ENCODE assay signal across 21 cellular contexts in genomic region chr1:1490633-1491230, GRCh38. TPM values are rescaled to one million over a fixed set of nuclear protein-coding genes. Genes with fewer than 3 reads are reported as not detected.
A peak's percentile ranks its signal among the peaks of the same experiment; 100 is the strongest.
DNase-seq lines count a peak whose midpoint lies in the region; ATAC-seq, FAIRE-seq and TF ChIP-seq lines count a peak whose summit lies in the region.
"Had no signal": no experiment of that assay in that cellular context is flagged by ENCODE, and none has a peak within 500 bp of the region (broad histone marks: within the 10 kb centered on the region; RNA-seq: fewer than 3 reads in every experiment).

No MANE protein-coding gene starts in this region.

- no peaks in the 10 kb centered on the region for H3K9me1 ChIP-seq in K562 (ENCODE audit: control insufficient read depth, insufficient read depth, low read length)

- TF ChIP-seq CTCF in GM13977 (IDR thresholded peaks at IDR 0.05; ENCODE audit: extremely low read depth, insufficient read depth, missing control alignments) (no peak), K562 (IDR thresholded peaks at IDR 0.05 in 2 of 3, conservative IDR thresholded peaks at IDR 0.05 in 1 of 3; ENCODE audit: insufficient read depth in 2 of 3, low read depth in 1 of 3, low read length in 3 of 3) (no peak), kidney (IDR thresholded peaks at IDR 0.05; ENCODE audit: borderline replicate concordance, extremely low read depth, insufficient read depth) (no peak), dorsolateral prefrontal cortex (IDR thresholded peaks at IDR 0.05 in 54 of 56, conservative IDR thresholded peaks at IDR 0.05 in 2 of 56; ENCODE audit: low read depth in 1 of 56, partially characterized antibody in 56 of 56) (no peak)

- CTCF ChIA-PET in K562 (lab: Yijun Ruan, JAX; ENCODE audit: low intra/inter-chr PET ratio), result no interaction called here

- H3K4me2 ChIP-seq in K562 (ENCODE audit: insufficient read depth, low read length), result no peak overlapping the region
- H3K4me2 ChIP-seq: BLaER1 had no signal

- no peak for TF ChIP-seq POLR2A in K562 (conservative IDR thresholded peaks at IDR 0.05)

- H3K9me3 ChIP-seq in K562 (replicated peaks; ENCODE audit: control insufficient read depth, insufficient read depth, low read depth, low read length), result peaks cover 16% of the 10 kb centered on the region
- no peaks in the 10 kb centered on the region for H3K9me3 ChIP-seq in kidney (ENCODE audit: control insufficient read depth in 1 of 2, low read length in 2 of 2)
- H3K9me3 ChIP-seq: Caco-2 had no signal

- H3K27ac ChIP-seq in K562 (ENCODE audit: extremely low read depth, low read depth, low read length) (no peak overlapping the region), kidney (ENCODE audit: low read depth in 2 of 2, low read length in 2 of 2) (no peak overlapping the region), dorsolateral prefrontal cortex (no peak overlapping the region)
- H3K27ac ChIP-seq: BLaER1, C4-2B, GM23248 had no signal

- TF ChIP-seq RAD21 in K562 (CRISPR knock-in tag; conservative IDR thresholded peaks at IDR 0.05 in 1 of 2, IDR thresholded peaks at IDR 0.05 in 1 of 2), result no peak

- H3K79me2 ChIP-seq in K562 (ENCODE audit: control insufficient read depth, insufficient read depth, low read length), result no peaks in the 10 kb centered on the region

- H3K27me3 ChIP-seq in K562 (ENCODE audit: control insufficient read depth in 2 of 2, insufficient read depth in 2 of 2, low read length in 2 of 2), result no peaks in the 10 kb centered on the region
- H3K27me3 ChIP-seq in dorsolateral prefrontal cortex, result no peaks in the 10 kb centered on the region
- H3K27me3 ChIP-seq: BLaER1 had no signal

- H3K4me1 ChIP-seq in K562 (replicated peaks in 1 of 2; ENCODE audit: control insufficient read depth in 2 of 2, insufficient read depth in 2 of 2, low read length in 2 of 2) (peaks cover 0 to 4% of the 10 kb centered on the region in 2 experiments; a peak in 1 of 5 replicates), kidney (ENCODE audit: control insufficient read depth in 1 of 2, insufficient read depth in 1 of 2, low read depth in 1 of 2, low read length in 2 of 2) (no peaks in the 10 kb centered on the region)
- H3K4me1 ChIP-seq: BLaER1, Caco-2 had no signal

- H3K36me3 ChIP-seq in K562 (ENCODE audit: control insufficient read depth, insufficient read depth, low read length) (peaks cover 91% of the 10 kb centered on the region; the same call in 2 of the 3 replicates), kidney (ENCODE audit: control insufficient read depth in 1 of 2, insufficient read depth in 2 of 2, low read length in 2 of 2) (peaks cover 4 to 14% of the 10 kb centered on the region in 2 donors)

- H4K20me1 ChIP-seq in K562 (replicated peaks; ENCODE audit: control insufficient read depth, insufficient read depth, low read length), result no peaks in the 10 kb centered on the region

- no peak for ATAC-seq in K562
- ATAC-seq: CD8-positive, alpha-beta T cell had no signal

- in situ Hi-C loops in GM13977 (cut with MboI; ENCODE audit: low pct_unique_long_range_greater_than_20kb, low sequenced_read_pairs, unreplicated experiment), result no loop called here
- in situ Hi-C loops in K562 (cut with MboI), result no loop called here

- intact Hi-C loops in K562 (cut with micrococcal nuclease) (no loop called here), kidney (cut with DNase I) (no loop called here), dorsolateral prefrontal cortex (cut with DNase I) (no loop called here)

- H3K4me3 ChIP-seq in K562 (no peak overlapping the region), kidney (ENCODE audit: low read length in 2 of 2) (no peak overlapping the region), dorsolateral prefrontal cortex (no peak overlapping the region)
- H3K4me3 ChIP-seq: BLaER1, GM23248 had no signal

- no peak overlapping the region for H2AFZ ChIP-seq in K562 (ENCODE audit: low read depth, low read length)
- H2AFZ ChIP-seq: GM23248 had no signal

- WGBS in K562 (ENCODE audit: insufficient coverage, low coverage, missing lambda C conversion rate), result 97% methylated on average over 16 of the region's 25 CpGs

- peak; percentile 12 for DNase-seq in GM13977 (ENCODE audit: low spot score)
- DNase-seq in K562 (ENCODE audit: extremely low read depth in 1 of 4, low spot score in 3 of 4), result peak in 2 of 4 experiments; percentile 8 to 9
- peak; percentile 57 for DNase-seq in kidney
- DNase-seq in activated T-cell treated with anti-CD3 and anti-CD28 coated beads for 4 hours, result no peak
- no peak for DNase-seq in dorsolateral prefrontal cortex
- DNase-seq: Caco-2; CD4-positive, CD25-positive, alpha-beta regulatory T cell; CD8-positive, alpha-beta T cell; DMS153; DND-41; GM23248; H7; HCEC 1CT had no signal

- no TSS peak for BruUV-seq in K562 (replicated peaks; lab: Mats Ljungman, UMichigan)

- FAIRE-seq in K562 (lab: Jason Lieb, UNC) (no peak), kidney (lab: Jason Lieb, UNC) (no peak)
- FAIRE-seq: G401.6, GM12892, GM19239, H1 had no signal

- no peak for TF ChIP-seq EP300 in K562 (IDR thresholded peaks at IDR 0.05; ENCODE audit: low read length)

- H3K9ac ChIP-seq in K562 (ENCODE audit: insufficient read depth in 1 of 2, low read depth in 2 of 2, low read length in 2 of 2) (no peak overlapping the region), kidney (ENCODE audit: low read length in 2 of 2) (no peak overlapping the region)
- H3K9ac ChIP-seq: BLaER1, GM23248 had no signal

- POLR2A ChIA-PET in K562 (lab: Yijun Ruan, JAX), result interaction anchor here (0.6 to 1.5 kb wide), 2 partner anchors 8 to 14 kb away, joined by 3 to 5 read pairs; no protein-coding TSS in a partner anchor

RNA-seq across cellular contexts. Expression of gene ATAD3B, which starts 19.2 kb away (rescaled TPM):
- 197 and 522 TPM in 2 replicates for total RNA-seq in K562 (2011; cell fraction: chromatin; rRNA removed; ENCODE audit: low replicate concordance)
- total RNA-seq in K562 (2011; cell fraction: nucleolus; rRNA removed), result 417 and 489 TPM in 2 replicates
- 246 and 263 TPM in 2 replicates for total RNA-seq in K562 (2011; cell fraction: nucleoplasm; rRNA removed)
- total RNA-seq in K562 (2014; rRNA removed), result 106 and 126 TPM in 2 replicates
- 10.3 and 15.6 TPM in 2 replicates for total RNA-seq in K562 (2014; rRNA removed; fragmentation: Illumina TruSeq; extraction: Trizol)
- total RNA-seq in K562 (2015; rRNA removed; fragmentation: Illumina TruSeq; extraction: Trizol), result 43.2 and 45.2 TPM in 2 replicates
- total RNA-seq in K562 (2021), result 92.0 and 93.4 TPM in 2 replicates
- 27.7 and 27.9 TPM in 2 replicates for polyA plus RNA-seq in K562 (2011; rRNA removed)
- 18.3 and 42.9 TPM in 2 replicates for polyA plus RNA-seq in K562 (2011; cell fraction: cytosol; rRNA removed)
- 168 and 341 TPM in 2 replicates for polyA plus RNA-seq in K562 (2011; cell fraction: nucleus; rRNA removed)
- polyA plus RNA-seq in K562 (2012), result 31.9 and 52.8 TPM in 2 replicates
- 18.9 and 42.2 TPM in 2 replicates for polyA plus RNA-seq in K562 (2014; fragmentation: Illumina TruSeq; extraction: Trizol)
- polyA plus RNA-seq in K562 (2014; fragmentation: Nextera tagmentation; extraction: Ambion mirVana), result under 1 TPM; 0.07 to 0.77 TPM
- 113 and 117 TPM in 2 replicates for polyA plus RNA-seq in K562 (2014; rRNA removed)
- polyA minus RNA-seq in K562 (2011; rRNA and poly(A)+ RNA removed), result 6.7 and 14.8 TPM in 2 replicates
- 23.6 and 41.7 TPM in 2 replicates for polyA minus RNA-seq in K562 (2011; cell fraction: cytosol; rRNA and poly(A)+ RNA removed)
- polyA minus RNA-seq in K562 (2011; cell fraction: nucleus; rRNA and poly(A)+ RNA removed), result 44.3 and 53.4 TPM in 2 replicates
- total RNA-seq in kidney, result 28.8 TPM
- 13.3 TPM for polyA plus RNA-seq in kidney (ENCODE audit: insufficient read depth, low read depth, low replicate concordance)
- total RNA-seq in dorsolateral prefrontal cortex, result 10 to 100 TPM in 118 of 120 experiments, 1 to 10 TPM in 2; 9.5 to 47.1 (median 24.6) TPM

RNA-seq across cellular contexts. Expression of gene ATAD3A, which starts 21.2 kb away (rescaled TPM):
- total RNA-seq in K562 (2011; cell fraction: chromatin; rRNA removed; ENCODE audit: low replicate concordance), result 54.7 and 190 TPM in 2 replicates
- 155 and 182 TPM in 2 replicates for total RNA-seq in K562 (2011; cell fraction: nucleolus; rRNA removed)
- 64.8 and 77.4 TPM in 2 replicates for total RNA-seq in K562 (2011; cell fraction: nucleoplasm; rRNA removed)
- total RNA-seq in K562 (2014; rRNA removed), result 173 and 183 TPM in 2 replicates
- total RNA-seq in K562 (2014; rRNA removed; fragmentation: Illumina TruSeq; extraction: Trizol), result 18.6 and 20.2 TPM in 2 replicates
- 80.1 and 87.1 TPM in 2 replicates for total RNA-seq in K562 (2015; rRNA removed; fragmentation: Illumina TruSeq; extraction: Trizol)
- total RNA-seq in K562 (2021), result 151 and 167 TPM in 2 replicates
- polyA plus RNA-seq in K562 (2011; rRNA removed), result 36.7 and 40.8 TPM in 2 replicates
- polyA plus RNA-seq in K562 (2011; cell fraction: cytosol; rRNA removed), result 47.1 and 118 TPM in 2 replicates
- polyA plus RNA-seq in K562 (2011; cell fraction: nucleus; rRNA removed), result 98.3 and 162 TPM in 2 replicates
- polyA plus RNA-seq in K562 (2012), result 69.9 and 90.0 TPM in 2 replicates
- polyA plus RNA-seq in K562 (2014; fragmentation: Illumina TruSeq; extraction: Trizol), result 29.2 and 90.5 TPM in 2 replicates
- polyA plus RNA-seq in K562 (2014; fragmentation: Nextera tagmentation; extraction: Ambion mirVana), result 1 to 10 TPM in 1 of 2 experiments, under 1 TPM in 1; 0.10 to 1.0 TPM
- 123 and 131 TPM in 2 replicates for polyA plus RNA-seq in K562 (2014; rRNA removed)
- polyA minus RNA-seq in K562 (2011; rRNA and poly(A)+ RNA removed), result 14.9 and 33.5 TPM in 2 replicates
- 50.2 and 62.0 TPM in 2 replicates for polyA minus RNA-seq in K562 (2011; cell fraction: cytosol; rRNA and poly(A)+ RNA removed)
- polyA minus RNA-seq in K562 (2011; cell fraction: nucleus; rRNA and poly(A)+ RNA removed), result 28.4 and 31.9 TPM in 2 replicates
- total RNA-seq in kidney, result 19.1 TPM
- 17.5 TPM for polyA plus RNA-seq in kidney (ENCODE audit: insufficient read depth, low read depth, low replicate concordance)
- 10 to 100 TPM; 12.3 to 33.0 (median 20.2) TPM for total RNA-seq in dorsolateral prefrontal cortex

RNA-seq across cellular contexts. Expression of gene ATAD3C, which starts 41.2 kb away (rescaled TPM):
- total RNA-seq in K562 (2011; cell fraction: chromatin; rRNA removed; ENCODE audit: low replicate concordance), result 0.21 TPM in 1 of 2 replicates, not detected in the other
- under 0.01 and 0.13 TPM in 2 replicates for total RNA-seq in K562 (2011; cell fraction: nucleolus; rRNA removed)
- total RNA-seq in K562 (2011; cell fraction: nucleoplasm; rRNA removed), result 0.07 and 0.23 TPM in 2 replicates
- total RNA-seq in K562 (2014; rRNA removed) (not detected in 2 replicates), K562 (2014; rRNA removed; fragmentation: Illumina TruSeq; extraction: Trizol) (not detected in 2 replicates), K562 (2015; rRNA removed; fragmentation: Illumina TruSeq; extraction: Trizol) (not detected in 2 replicates), K562 (2021) (0.18 and 0.60 TPM in 2 replicates), kidney (10.0 TPM), dorsolateral prefrontal cortex (10 to 100 TPM in 10 of 120 experiments, 1 to 10 TPM in 109, under 1 TPM in 1; 0.94 to 16.5 (median 3.5) TPM)
- polyA plus RNA-seq in K562 (2011; rRNA removed) (0.03 and 0.04 TPM in 2 replicates), K562 (2014; fragmentation: Illumina TruSeq; extraction: Trizol) (not detected in 2 replicates), K562 (2014; fragmentation: Nextera tagmentation; extraction: Ambion mirVana) (not detected), K562 (2014; rRNA removed) (not detected in 2 replicates), kidney (ENCODE audit: insufficient read depth, low read depth, low replicate concordance) (14.3 TPM)
- polyA plus RNA-seq in K562 (2011; cell fraction: cytosol; rRNA removed), result 0.09 and 0.16 TPM in 2 replicates
- 0.10 and 0.21 TPM in 2 replicates for polyA plus RNA-seq in K562 (2011; cell fraction: nucleus; rRNA removed)
- 0.05 and 0.39 TPM in 2 replicates for polyA plus RNA-seq in K562 (2012)
- not detected in 2 replicates for polyA minus RNA-seq in K562 (2011; rRNA and poly(A)+ RNA removed)
- not detected in 2 replicates for polyA minus RNA-seq in K562 (2011; cell fraction: cytosol; rRNA and poly(A)+ RNA removed)
- polyA minus RNA-seq in K562 (2011; cell fraction: nucleus; rRNA and poly(A)+ RNA removed), result 0.11 TPM in 1 of 2 replicates, not detected in the other
- total RNA-seq: A172, GM23248 had no signal

RNA-seq across cellular contexts. Expression of gene TMEM240, which starts 49.7 kb away (rescaled TPM):
- 1.2 and 8.3 TPM in 2 replicates for total RNA-seq in K562 (2011; cell fraction: chromatin; rRNA removed; ENCODE audit: low replicate concordance)
- total RNA-seq in K562 (2011; cell fraction: nucleolus; rRNA removed), result 5.3 and 6.0 TPM in 2 replicates
- 2.6 and 6.0 TPM in 2 replicates for total RNA-seq in K562 (2011; cell fraction: nucleoplasm; rRNA removed)
- 0.78 TPM in 1 of 2 replicates, not detected in the other for total RNA-seq in K562 (2014; rRNA removed)
- not detected in 2 replicates for total RNA-seq in K562 (2014; rRNA removed; fragmentation: Illumina TruSeq; extraction: Trizol)
- total RNA-seq in K562 (2015; rRNA removed; fragmentation: Illumina TruSeq; extraction: Trizol), result 0.38 and 0.43 TPM in 2 replicates
- 1.3 and 2.0 TPM in 2 replicates for total RNA-seq in K562 (2021)
- 0.24 TPM in 2 replicates for polyA plus RNA-seq in K562 (2011; rRNA removed)
- polyA plus RNA-seq in K562 (2011; cell fraction: cytosol; rRNA removed), result 0.46 TPM in 1 of 2 replicates, not detected in the other
- polyA plus RNA-seq in K562 (2011; cell fraction: nucleus; rRNA removed), result 3.5 and 8.1 TPM in 2 replicates
- 1.1 and 3.2 TPM in 2 replicates for polyA plus RNA-seq in K562 (2012)
- polyA plus RNA-seq in K562 (2014; fragmentation: Illumina TruSeq; extraction: Trizol), result not detected in 2 replicates
- not detected for polyA plus RNA-seq in K562 (2014; fragmentation: Nextera tagmentation; extraction: Ambion mirVana)
- 0.28 and 0.94 TPM in 2 replicates for polyA plus RNA-seq in K562 (2014; rRNA removed)
- polyA minus RNA-seq in K562 (2011; rRNA and poly(A)+ RNA removed), result not detected in 2 replicates
- not detected in 2 replicates for polyA minus RNA-seq in K562 (2011; cell fraction: cytosol; rRNA and poly(A)+ RNA removed)
- polyA minus RNA-seq in K562 (2011; cell fraction: nucleus; rRNA and poly(A)+ RNA removed), result 0.56 and 0.67 TPM in 2 replicates
- total RNA-seq in kidney, result 1.9 TPM
- polyA plus RNA-seq in kidney (ENCODE audit: insufficient read depth, low read depth, low replicate concordance), result 1.7 TPM
- total RNA-seq in dorsolateral prefrontal cortex, result 10 to 100 TPM; 14.3 to 63.6 (median 37.6) TPM
- total RNA-seq: A172; CD4-positive, CD25-positive, alpha-beta regulatory T cell had no signal
- polyA plus RNA-seq: CD4-positive, CD25-positive, alpha-beta regulatory T cell had no signal

RNA-seq across cellular contexts. Expression of gene VWA1, which starts 55.2 kb away (rescaled TPM):
- 0.76 and 5.5 TPM in 2 replicates for total RNA-seq in K562 (2011; cell fraction: chromatin; rRNA removed; ENCODE audit: low replicate concordance)
- total RNA-seq in K562 (2011; cell fraction: nucleolus; rRNA removed), result 5.1 and 7.2 TPM in 2 replicates
- total RNA-seq in K562 (2011; cell fraction: nucleoplasm; rRNA removed), result 1.9 and 3.4 TPM in 2 replicates
- total RNA-seq in K562 (2014; rRNA removed), result 4.0 and 4.6 TPM in 2 replicates
- total RNA-seq in K562 (2014; rRNA removed; fragmentation: Illumina TruSeq; extraction: Trizol), result 0.03 and 0.04 TPM in 2 replicates
- total RNA-seq in K562 (2015; rRNA removed; fragmentation: Illumina TruSeq; extraction: Trizol), result 0.98 and 1.2 TPM in 2 replicates
- 6.4 and 7.1 TPM in 2 replicates for total RNA-seq in K562 (2021)
- 0.85 and 1.6 TPM in 2 replicates for polyA plus RNA-seq in K562 (2011; rRNA removed)
- 1.3 and 7.5 TPM in 2 replicates for polyA plus RNA-seq in K562 (2011; cell fraction: cytosol; rRNA removed)
- 3.0 and 6.5 TPM in 2 replicates for polyA plus RNA-seq in K562 (2011; cell fraction: nucleus; rRNA removed)
- 3.8 and 6.1 TPM in 2 replicates for polyA plus RNA-seq in K562 (2012)
- 0.16 and 0.84 TPM in 2 replicates for polyA plus RNA-seq in K562 (2014; fragmentation: Illumina TruSeq; extraction: Trizol)
- polyA plus RNA-seq in K562 (2014; fragmentation: Nextera tagmentation; extraction: Ambion mirVana), result under 1 TPM; 0.01 to 0.06 TPM
- 2.6 and 3.0 TPM in 2 replicates for polyA plus RNA-seq in K562 (2014; rRNA removed)
- 0.42 and 0.69 TPM in 2 replicates for polyA minus RNA-seq in K562 (2011; rRNA and poly(A)+ RNA removed)
- 2.0 and 2.4 TPM in 2 replicates for polyA minus RNA-seq in K562 (2011; cell fraction: cytosol; rRNA and poly(A)+ RNA removed)
- polyA minus RNA-seq in K562 (2011; cell fraction: nucleus; rRNA and poly(A)+ RNA removed), result 2.7 and 4.3 TPM in 2 replicates
- 116 TPM for total RNA-seq in kidney
- 103 TPM for polyA plus RNA-seq in kidney (ENCODE audit: insufficient read depth, low read depth, low replicate concordance)
- 100 to 1,000 TPM in 33 of 120 experiments, 10 to 100 TPM in 87; 27.4 to 258 (median 73.3) TPM for total RNA-seq in dorsolateral prefrontal cortex
- total RNA-seq: B cell; CD4-positive, CD25-positive, alpha-beta regulatory T cell; CD8-positive, alpha-beta T cell had no signal
- polyA plus RNA-seq: CD4-positive, CD25-positive, alpha-beta regulatory T cell had no signal

Comparison
In these comparisons a context has a peak if more than half of its experiments do, and no peak if none do; other contexts are left out.
1. DNase-seq: peak in GM13977 (single experiment) and kidney (single experiment); none in activated T-cell treated with anti-CD3 and anti-CD28 coated beads for 4 hours (single experiment) and dorsolateral prefrontal cortex (0 of 10).